Comparison of ENCODE assay signal across 1 cellular context in the genomic region with DNA sequence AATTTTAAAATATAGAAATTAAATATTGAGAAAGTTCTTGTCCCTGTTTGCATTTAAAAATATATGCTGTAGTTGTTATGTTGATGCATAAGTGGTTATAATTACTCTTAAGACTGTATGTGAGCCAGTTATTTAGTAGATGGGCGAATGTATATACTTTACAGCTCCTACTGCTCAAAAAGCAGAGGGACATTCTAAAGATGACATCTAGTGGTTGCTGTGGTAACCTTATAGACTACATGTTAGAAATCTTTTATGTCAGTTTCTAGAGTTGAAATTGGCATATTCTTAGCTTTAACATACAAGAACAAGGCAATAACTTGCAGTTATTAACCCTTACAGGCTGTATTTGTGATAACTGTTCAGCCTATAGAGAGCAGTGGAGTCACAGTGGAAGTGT.
TF ChIP-seq lines count a peak whose summit lies in the region.

No MANE protein-coding gene starts in this region.

TF ChIP-seq in H1, 55 proteins besides CTCF, POLR2A, EP300 and RAD21 (continued from another document):
- TF ChIP-seq CHD1 (IDR thresholded peaks at IDR 0.05; ENCODE audit: low read depth, low read length) (no peak), SUZ12 (IDR thresholded peaks at IDR 0.05; ENCODE audit: low read length) (no peak), GTF2F1 (IDR thresholded peaks at IDR 0.05; ENCODE audit: borderline replicate concordance, low read depth, low read length) (no peak), FOSL1 (IDR thresholded peaks at IDR 0.05; ENCODE audit: insufficient read depth, low read depth, low read length) (no peak), SP1 (IDR thresholded peaks at IDR 0.05; ENCODE audit: low read depth, low read length) (no peak), HDAC6 (IDR thresholded peaks at IDR 0.05; ENCODE audit: low read depth, low read length) (no peak), TAF7 (optimal IDR thresholded peaks at IDR 0.05; ENCODE audit: borderline replicate concordance, low read depth, low read length) (no peak), RBBP5 (IDR thresholded peaks at IDR 0.05; ENCODE audit: borderline replicate concordance, low read depth, low read length) (no peak), RFX5 (IDR thresholded peaks at IDR 0.05; ENCODE audit: borderline replicate concordance, low read depth, low read length) (no peak), TAF1 (IDR thresholded peaks at IDR 0.05; ENCODE audit: low read depth, low read length) (no peak), BCL11A (IDR thresholded peaks at IDR 0.05; ENCODE audit: low read depth in 2 of 2, low read length in 2 of 2) (no peak)
- TF ChIP-seq, protein P1, sequence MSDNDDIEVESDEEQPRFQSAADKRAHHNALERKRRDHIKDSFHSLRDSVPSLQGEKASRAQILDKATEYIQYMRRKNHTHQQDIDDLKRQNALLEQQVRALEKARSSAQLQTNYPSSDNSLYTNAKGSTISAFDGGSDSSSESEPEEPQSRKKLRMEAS (IDR thresholded peaks at IDR 0.05) = no peak
- TF ChIP-seq, protein P2, sequence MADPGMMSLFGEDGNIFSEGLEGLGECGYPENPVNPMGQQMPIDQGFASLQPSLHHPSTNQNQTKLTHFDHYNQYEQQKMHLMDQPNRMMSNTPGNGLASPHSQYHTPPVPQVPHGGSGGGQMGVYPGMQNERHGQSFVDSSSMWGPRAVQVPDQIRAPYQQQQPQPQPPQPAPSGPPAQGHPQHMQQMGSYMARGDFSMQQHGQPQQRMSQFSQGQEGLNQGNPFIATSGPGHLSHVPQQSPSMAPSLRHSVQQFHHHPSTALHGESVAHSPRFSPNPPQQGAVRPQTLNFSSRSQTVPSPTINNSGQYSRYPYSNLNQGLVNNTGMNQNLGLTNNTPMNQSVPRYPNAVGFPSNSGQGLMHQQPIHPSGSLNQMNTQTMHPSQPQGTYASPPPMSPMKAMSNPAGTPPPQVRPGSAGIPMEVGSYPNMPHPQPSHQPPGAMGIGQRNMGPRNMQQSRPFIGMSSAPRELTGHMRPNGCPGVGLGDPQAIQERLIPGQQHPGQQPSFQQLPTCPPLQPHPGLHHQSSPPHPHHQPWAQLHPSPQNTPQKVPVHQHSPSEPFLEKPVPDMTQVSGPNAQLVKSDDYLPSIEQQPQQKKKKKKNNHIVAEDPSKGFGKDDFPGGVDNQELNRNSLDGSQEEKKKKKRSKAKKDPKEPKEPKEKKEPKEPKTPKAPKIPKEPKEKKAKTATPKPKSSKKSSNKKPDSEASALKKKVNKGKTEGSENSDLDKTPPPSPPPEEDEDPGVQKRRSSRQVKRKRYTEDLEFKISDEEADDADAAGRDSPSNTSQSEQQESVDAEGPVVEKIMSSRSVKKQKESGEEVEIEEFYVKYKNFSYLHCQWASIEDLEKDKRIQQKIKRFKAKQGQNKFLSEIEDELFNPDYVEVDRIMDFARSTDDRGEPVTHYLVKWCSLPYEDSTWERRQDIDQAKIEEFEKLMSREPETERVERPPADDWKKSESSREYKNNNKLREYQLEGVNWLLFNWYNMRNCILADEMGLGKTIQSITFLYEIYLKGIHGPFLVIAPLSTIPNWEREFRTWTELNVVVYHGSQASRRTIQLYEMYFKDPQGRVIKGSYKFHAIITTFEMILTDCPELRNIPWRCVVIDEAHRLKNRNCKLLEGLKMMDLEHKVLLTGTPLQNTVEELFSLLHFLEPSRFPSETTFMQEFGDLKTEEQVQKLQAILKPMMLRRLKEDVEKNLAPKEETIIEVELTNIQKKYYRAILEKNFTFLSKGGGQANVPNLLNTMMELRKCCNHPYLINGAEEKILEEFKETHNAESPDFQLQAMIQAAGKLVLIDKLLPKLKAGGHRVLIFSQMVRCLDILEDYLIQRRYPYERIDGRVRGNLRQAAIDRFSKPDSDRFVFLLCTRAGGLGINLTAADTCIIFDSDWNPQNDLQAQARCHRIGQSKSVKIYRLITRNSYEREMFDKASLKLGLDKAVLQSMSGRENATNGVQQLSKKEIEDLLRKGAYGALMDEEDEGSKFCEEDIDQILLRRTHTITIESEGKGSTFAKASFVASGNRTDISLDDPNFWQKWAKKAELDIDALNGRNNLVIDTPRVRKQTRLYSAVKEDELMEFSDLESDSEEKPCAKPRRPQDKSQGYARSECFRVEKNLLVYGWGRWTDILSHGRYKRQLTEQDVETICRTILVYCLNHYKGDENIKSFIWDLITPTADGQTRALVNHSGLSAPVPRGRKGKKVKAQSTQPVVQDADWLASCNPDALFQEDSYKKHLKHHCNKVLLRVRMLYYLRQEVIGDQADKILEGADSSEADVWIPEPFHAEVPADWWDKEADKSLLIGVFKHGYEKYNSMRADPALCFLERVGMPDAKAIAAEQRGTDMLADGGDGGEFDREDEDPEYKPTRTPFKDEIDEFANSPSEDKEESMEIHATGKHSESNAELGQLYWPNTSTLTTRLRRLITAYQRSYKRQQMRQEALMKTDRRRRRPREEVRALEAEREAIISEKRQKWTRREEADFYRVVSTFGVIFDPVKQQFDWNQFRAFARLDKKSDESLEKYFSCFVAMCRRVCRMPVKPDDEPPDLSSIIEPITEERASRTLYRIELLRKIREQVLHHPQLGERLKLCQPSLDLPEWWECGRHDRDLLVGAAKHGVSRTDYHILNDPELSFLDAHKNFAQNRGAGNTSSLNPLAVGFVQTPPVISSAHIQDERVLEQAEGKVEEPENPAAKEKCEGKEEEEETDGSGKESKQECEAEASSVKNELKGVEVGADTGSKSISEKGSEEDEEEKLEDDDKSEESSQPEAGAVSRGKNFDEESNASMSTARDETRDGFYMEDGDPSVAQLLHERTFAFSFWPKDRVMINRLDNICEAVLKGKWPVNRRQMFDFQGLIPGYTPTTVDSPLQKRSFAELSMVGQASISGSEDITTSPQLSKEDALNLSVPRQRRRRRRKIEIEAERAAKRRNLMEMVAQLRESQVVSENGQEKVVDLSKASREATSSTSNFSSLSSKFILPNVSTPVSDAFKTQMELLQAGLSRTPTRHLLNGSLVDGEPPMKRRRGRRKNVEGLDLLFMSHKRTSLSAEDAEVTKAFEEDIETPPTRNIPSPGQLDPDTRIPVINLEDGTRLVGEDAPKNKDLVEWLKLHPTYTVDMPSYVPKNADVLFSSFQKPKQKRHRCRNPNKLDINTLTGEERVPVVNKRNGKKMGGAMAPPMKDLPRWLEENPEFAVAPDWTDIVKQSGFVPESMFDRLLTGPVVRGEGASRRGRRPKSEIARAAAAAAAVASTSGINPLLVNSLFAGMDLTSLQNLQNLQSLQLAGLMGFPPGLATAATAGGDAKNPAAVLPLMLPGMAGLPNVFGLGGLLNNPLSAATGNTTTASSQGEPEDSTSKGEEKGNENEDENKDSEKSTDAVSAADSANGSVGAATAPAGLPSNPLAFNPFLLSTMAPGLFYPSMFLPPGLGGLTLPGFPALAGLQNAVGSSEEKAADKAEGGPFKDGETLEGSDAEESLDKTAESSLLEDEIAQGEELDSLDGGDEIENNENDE (IDR thresholded peaks at IDR 0.05; ENCODE audit: insufficient replicate concordance, low read length) = no peak
- TF ChIP-seq, protein P3, sequence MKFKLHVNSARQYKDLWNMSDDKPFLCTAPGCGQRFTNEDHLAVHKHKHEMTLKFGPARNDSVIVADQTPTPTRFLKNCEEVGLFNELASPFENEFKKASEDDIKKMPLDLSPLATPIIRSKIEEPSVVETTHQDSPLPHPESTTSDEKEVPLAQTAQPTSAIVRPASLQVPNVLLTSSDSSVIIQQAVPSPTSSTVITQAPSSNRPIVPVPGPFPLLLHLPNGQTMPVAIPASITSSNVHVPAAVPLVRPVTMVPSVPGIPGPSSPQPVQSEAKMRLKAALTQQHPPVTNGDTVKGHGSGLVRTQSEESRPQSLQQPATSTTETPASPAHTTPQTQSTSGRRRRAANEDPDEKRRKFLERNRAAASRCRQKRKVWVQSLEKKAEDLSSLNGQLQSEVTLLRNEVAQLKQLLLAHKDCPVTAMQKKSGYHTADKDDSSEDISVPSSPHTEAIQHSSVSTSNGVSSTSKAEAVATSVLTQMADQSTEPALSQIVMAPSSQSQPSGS (IDR thresholded peaks at IDR 0.05; ENCODE audit: low read length) = no peak
